Comparison of ENCODE assay signal across 19 cellular contexts in genomic region chr9:20040991-20041606, GRCh38.
DNase-seq lines count a peak whose midpoint lies in the region; ATAC-seq and TF ChIP-seq lines count a peak whose summit lies in the region.
"Had no signal": no experiment of that assay in that cellular context is flagged by ENCODE, and none has a peak within 500 bp of the region (broad histone marks: within the 10 kb centered on the region; RNA-seq: fewer than 3 reads in every experiment).

No MANE protein-coding gene starts in this region.

- H3K9ac ChIP-seq in mesendoderm (ENCODE audit: low read length), result no peak overlapping the region
- H3K9ac ChIP-seq: BLaER1 had no signal

- H2BK120ac ChIP-seq in mesendoderm (ENCODE audit: low read depth, low read length), result no peak overlapping the region

- H4K8ac ChIP-seq in mesendoderm (ENCODE audit: low read depth, low read length), result no peak overlapping the region

- peaks cover 3% of the 10 kb centered on the region for H3K4me1 ChIP-seq in mesendoderm (ENCODE audit: control insufficient read depth, low read depth, low read length)
- H3K4me1 ChIP-seq: vagina had no signal

- H3K23ac ChIP-seq in mesendoderm (ENCODE audit: low read length), result no peak overlapping the region

- no peak overlapping the region for H3K18ac ChIP-seq in mesendoderm (ENCODE audit: low read length)

- no peak overlapping the region for H4K5ac ChIP-seq in mesendoderm (ENCODE audit: low read length)

- WGBS in mesendoderm (ENCODE audit: extremely low coverage, insufficient coverage, low lambda C conversion rate), result no CpG with 5 or more reads among the region's 14 CpGs

- no peak overlapping the region for H3K4ac ChIP-seq in mesendoderm (ENCODE audit: low read depth, low read length)

- H2BK5ac ChIP-seq in mesendoderm (ENCODE audit: low read length), result no peak overlapping the region

- no peaks in the 10 kb centered on the region for H3K36me3 ChIP-seq in mesendoderm (ENCODE audit: control insufficient read depth, insufficient read depth, low read length)
- H3K36me3 ChIP-seq: BLaER1, vagina had no signal

- H3K27ac ChIP-seq in mesendoderm (ENCODE audit: low read depth, low read length), result no peak overlapping the region
- H3K27ac ChIP-seq: BLaER1, vagina had no signal

- no peak overlapping the region for H3K4me3 ChIP-seq in mesendoderm (ENCODE audit: low read length)
- H3K4me3 ChIP-seq: BLaER1, vagina had no signal

- ATAC-seq in omental fat pad (ENCODE audit: low FRiP score), result no peak
- ATAC-seq in HG03175 (IDR thresholded peaks at IDR 0.05; ENCODE audit: unreplicated experiment), result no peak
- ATAC-seq: activated CD4-positive, CD25-positive, alpha-beta regulatory T cell treated with anti-CD3 and anti-CD28 coated beads, Interleukin-2, amount 50 U/mL, for 24 hours; sciatic nerve had no signal

- no peaks in the 10 kb centered on the region for H3K79me2 ChIP-seq in mesendoderm (ENCODE audit: control insufficient read depth, insufficient read depth, low read length)

- H2AK5ac ChIP-seq in mesendoderm (ENCODE audit: low read length), result no peak overlapping the region

- H3K27me3 ChIP-seq in mesendoderm (ENCODE audit: insufficient read depth, low read length, poor library complexity), result no peaks in the 10 kb centered on the region
- H3K27me3 ChIP-seq: BLaER1, vagina had no signal

- no peak overlapping the region for H2BK15ac ChIP-seq in mesendoderm (replicated peaks; ENCODE audit: low read depth)

- peak; percentile 55 for DNase-seq in COR-L47 (lab: John Stamatoyannopoulos, UW)
- DNase-seq in NCI-H128 (lab: John Stamatoyannopoulos, UW; ENCODE audit: unreplicated experiment), result peak; percentile 56
- peak in 41 of 56 donors; percentile 2 to 71 (median 30) for DNase-seq in amygdala (lab: John Stamatoyannopoulos, UW)
- peak; percentile 22 for DNase-seq in mesendoderm
- DNase-seq in omental fat pad (ENCODE audit: low spot score), result no peak
- DNase-seq in dermis blood vessel endothelial cell, result no peak
- DNase-seq in kidney glomerular epithelial cell (lab: John Stamatoyannopoulos, UW), result no peak
- DNase-seq: activated T-cell treated with anti-CD3 and anti-CD28 coated beads for 4 hours; aorta; effector CD8-positive, alpha-beta T cell; IMR-90; NCI-H2029 treated with DMSO at 0.1 percent for 48 hours; OCI-M1; stimulated activated naive CD4-positive, alpha-beta T cell had no signal

- TF ChIP-seq CTCF in omental fat pad (IDR thresholded peaks at IDR 0.05), result no peak

- H3K4me2 ChIP-seq in mesendoderm (ENCODE audit: low read length), result no peak overlapping the region
- H3K4me2 ChIP-seq: BLaER1 had no signal

- no peaks in the 10 kb centered on the region for H3K79me1 ChIP-seq in mesendoderm (ENCODE audit: low read length)

- H3K56ac ChIP-seq in mesendoderm (ENCODE audit: low read length), result no peak overlapping the region

Comparison
In these comparisons a context has a peak if more than half of its experiments do, and no peak if none do; other contexts are left out.
1. DNase-seq: peak in COR-L47 (single experiment), NCI-H128 (single experiment), amygdala (41 of 56) and mesendoderm (single experiment); none in omental fat pad (single experiment), dermis blood vessel endothelial cell (single experiment) and kidney glomerular epithelial cell (single experiment).